Comparison of ENCODE assay signal across 8 cellular contexts in the genomic region with DNA sequence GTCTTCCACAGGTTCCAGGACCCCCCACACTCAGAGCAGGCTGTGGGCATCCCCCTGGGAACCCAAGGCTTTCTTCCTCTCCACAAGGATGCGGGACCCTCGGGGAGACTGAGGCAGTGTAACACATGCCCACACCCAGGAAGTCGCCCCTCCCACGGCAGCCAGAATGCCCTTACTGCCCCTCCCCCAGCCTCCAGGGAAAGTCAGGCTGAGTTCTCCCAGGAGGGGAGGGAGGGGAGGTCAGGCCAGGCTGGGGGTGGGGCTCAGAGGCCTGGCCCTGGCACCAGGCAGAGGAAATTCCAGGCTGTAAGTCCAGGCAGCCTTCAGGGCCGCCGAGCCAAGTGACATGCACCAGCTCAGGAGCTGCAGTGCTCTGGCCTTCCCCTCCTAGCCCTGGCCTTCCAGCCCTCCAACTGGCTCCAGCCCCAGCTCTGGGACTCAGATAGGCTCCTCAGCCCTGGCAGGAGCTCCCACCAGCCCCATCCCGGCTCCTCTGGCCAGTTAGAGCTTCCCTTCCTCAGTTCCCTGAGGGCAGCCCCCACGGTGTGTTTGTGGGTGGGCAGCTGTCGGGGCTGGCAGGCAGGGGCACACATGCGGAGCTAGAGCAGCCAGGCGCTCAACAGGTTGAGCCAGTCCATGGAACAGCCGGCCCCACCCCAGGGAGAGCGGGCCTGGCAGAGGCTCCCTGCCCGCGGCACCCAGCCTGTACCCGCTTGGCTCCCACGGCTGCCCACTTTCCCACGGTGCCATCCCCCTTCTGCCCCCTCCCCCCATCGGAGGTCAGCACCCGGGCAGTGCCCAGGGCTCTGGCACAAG. TPM values are rescaled to one million over a fixed set of nuclear protein-coding genes. Genes with fewer than 3 reads are reported as not detected.
A peak's percentile ranks its signal among the peaks of the same experiment; 100 is the strongest.
DNase-seq lines count a peak whose midpoint lies in the region; ATAC-seq lines count a peak whose summit lies in the region.

No MANE protein-coding gene starts in this region.

- WGBS in esophagus, 2 donors: 7 to 12% methylated on average over 20 of the region's 20 CpGs

- H3K4me3 ChIP-seq in SK-N-MC (peak overlapping the region; percentile 90), esophagus (ENCODE audit: low read depth in 1 of 2, low read length in 2 of 2) (peak overlapping the region; percentile 90 to 95), muscle layer of duodenum (ENCODE audit: low read depth in 1 of 2, low read length in 2 of 2) (peak overlapping the region; percentile 98 to 99)

- in situ Hi-C loops in G401 (cut with HindIII; ENCODE audit: low sequenced_read_pairs): no loop called here

- peak overlapping the region; percentile 33 for H3K9ac ChIP-seq in SK-N-MC (ENCODE audit: insufficient read length)

- H3K27me3 ChIP-seq in esophagus (ENCODE audit: control insufficient read depth in 1 of 2, insufficient read depth in 2 of 2, low read length in 2 of 2) (no peaks in the 10 kb centered on the region), muscle layer of duodenum (ENCODE audit: low read depth, low read length) (no peaks in the 10 kb centered on the region)

- DNase-seq in G401 (ENCODE audit: low spot score): peak; percentile 55
- DNase-seq in SK-N-MC (ENCODE audit: low read depth, low spot score): no peak
- DNase-seq in D341Med (ENCODE audit: low spot score): no peak
- no peak for DNase-seq in NCI-H524 treated with DMSO at 0.1 percent for 48 hours (lab: John Stamatoyannopoulos, UW)

- H3K27ac ChIP-seq in SK-N-MC: peak overlapping the region; percentile 63; the same call in 1 of the 2 replicates
- H3K27ac ChIP-seq in esophagus (ENCODE audit: low read depth in 2 of 2, low read length in 1 of 2): peak overlapping the region; percentile 98 to 99
- peak overlapping the region; percentile 96 for H3K27ac ChIP-seq in muscle layer of duodenum (ENCODE audit: low read length)

- peaks cover 22 to 52% of the 10 kb centered on the region in 2 donors for H3K4me1 ChIP-seq in esophagus (ENCODE audit: control insufficient read depth in 2 of 2, insufficient read depth in 2 of 2, low read length in 1 of 2)
- H3K4me1 ChIP-seq in muscle layer of duodenum (ENCODE audit: control insufficient read depth in 1 of 2, insufficient read depth in 2 of 2, low read length in 2 of 2): peaks cover 53 to 65% of the 10 kb centered on the region in 2 donors

- ATAC-seq in HG02870 (IDR thresholded peaks at IDR 0.05; ENCODE audit: unreplicated experiment): no peak
- no peak for ATAC-seq in HG02852 (IDR thresholded peaks at IDR 0.05; ENCODE audit: unreplicated experiment)

- H3K9me3 ChIP-seq in SK-N-MC (ENCODE audit: low read depth, low read length) (no peaks in the 10 kb centered on the region), esophagus (ENCODE audit: control insufficient read depth in 2 of 2, insufficient read depth in 1 of 2, low read depth in 1 of 2, low read length in 1 of 2) (no peaks in the 10 kb centered on the region), muscle layer of duodenum (ENCODE audit: control insufficient read depth in 1 of 2, low read length in 2 of 2) (no peaks in the 10 kb centered on the region)

- H3K36me3 ChIP-seq in SK-N-MC (ENCODE audit: insufficient read depth, low read length) (no peaks in the 10 kb centered on the region), esophagus (ENCODE audit: control insufficient read depth in 2 of 2, insufficient read depth in 2 of 2, low read length in 1 of 2) (no peaks in the 10 kb centered on the region), muscle layer of duodenum (ENCODE audit: control insufficient read depth in 1 of 2, insufficient read depth in 2 of 2, low read length in 2 of 2) (peaks cover 0 to 12% of the 10 kb centered on the region in 2 donors)

RNA-seq across cellular contexts. Expression of a gene that starts 3.6 kb away (rescaled TPM):
- total RNA-seq in G401 (2014; rRNA removed; shearing (Covaris generic)): 10.2 and 13.4 TPM in 2 replicates
- polyA plus RNA-seq in esophagus: 10 to 100 TPM in 1 of 2 donors, 1 to 10 TPM in 1; 8.5 to 30.4 TPM

RNA-seq across cellular contexts. Expression of a gene that starts 34.0 kb away (rescaled TPM):
- not detected in 2 replicates for total RNA-seq in G401 (2014; rRNA removed; shearing (Covaris generic))
- polyA plus RNA-seq in esophagus: 10 to 100 TPM in 1 of 2 donors, 1 to 10 TPM in 1; 1.1 to 11.2 TPM

RNA-seq across cellular contexts. Expression of a gene that starts 38.4 kb away (rescaled TPM):
- total RNA-seq in G401 (2014; rRNA removed; shearing (Covaris generic)): not detected in 2 replicates
- polyA plus RNA-seq in esophagus: under 1 TPM; 0.11 to 0.18 TPM

RNA-seq across cellular contexts. Expression of a gene that starts 49.4 kb away (rescaled TPM):
- total RNA-seq in G401 (2014; rRNA removed; shearing (Covaris generic)): not detected in 2 replicates
- not detected for polyA plus RNA-seq in esophagus
